ENCODE assay signal across 15 cellular contexts in genomic region chr14:52115286-52115685, GRCh38. TPM values are rescaled to one million over a fixed set of nuclear protein-coding genes. Genes with fewer than 3 reads are reported as not detected.
A peak's percentile ranks its signal among the peaks of the same experiment; 100 is the strongest.
DNase-seq lines count a peak whose midpoint lies in the region; TF ChIP-seq lines count a peak whose summit lies in the region.
"Had no signal": no experiment of that assay in that cellular context is flagged by ENCODE, and none has a peak within 500 bp of the region (broad histone marks: within the 10 kb centered on the region; RNA-seq: fewer than 3 reads in every experiment).

No MANE protein-coding gene starts in this region.

- no peak for TF ChIP-seq CTCF in OCI-LY7 (conservative IDR thresholded peaks at IDR 0.05; ENCODE audit: low read length)

- no peak overlapping the region for H2BK15ac ChIP-seq in mesenchymal stem cell (ENCODE audit: low read depth, poor library complexity, severe bottlenecking)
- H2BK15ac ChIP-seq in mesendoderm (replicated peaks; ENCODE audit: low read depth), result no peak overlapping the region

- H3K36me3 ChIP-seq in OCI-LY7 (ENCODE audit: insufficient read depth, low read length) (no peaks in the 10 kb centered on the region), mesenchymal stem cell (ENCODE audit: control insufficient read depth in 1 of 2, insufficient read depth in 2 of 2, low read depth in 1 of 2, low read length in 2 of 2) (no peaks in the 10 kb centered on the region), mesendoderm (ENCODE audit: control insufficient read depth, insufficient read depth, low read length) (no peaks in the 10 kb centered on the region)
- H3K36me3 ChIP-seq: BE2C had no signal

- no peaks in the 10 kb centered on the region for H3K9me3 ChIP-seq in OCI-LY7 (ENCODE audit: low read length)
- H3K9me3 ChIP-seq in mesenchymal stem cell (ENCODE audit: control insufficient read depth, low read length), result no peaks in the 10 kb centered on the region
- H3K9me3 ChIP-seq: BE2C had no signal

- no peaks in the 10 kb centered on the region for H3K79me1 ChIP-seq in mesenchymal stem cell (replicated peaks; ENCODE audit: low read length, poor library complexity, severe bottlenecking)
- no peaks in the 10 kb centered on the region for H3K79me1 ChIP-seq in mesendoderm (ENCODE audit: low read length)

- H2AK5ac ChIP-seq in mesenchymal stem cell (ENCODE audit: low read length, severe bottlenecking) (no peak overlapping the region), mesendoderm (ENCODE audit: low read length) (no peak overlapping the region)

- no peaks in the 10 kb centered on the region for H3K9me2 ChIP-seq in OCI-LY7 (ENCODE audit: insufficient read depth, low read length)

- H3K4ac ChIP-seq in mesenchymal stem cell (ENCODE audit: low read depth in 1 of 2, low read length in 2 of 2), result no peak overlapping the region
- H3K4ac ChIP-seq in mesendoderm (ENCODE audit: low read depth, low read length), result no peak overlapping the region

- intact Hi-C loops in OCI-LY7 (cut with micrococcal nuclease; ENCODE audit: unreplicated experiment), result no loop called here

- H3K18ac ChIP-seq in mesenchymal stem cell (ENCODE audit: low read depth in 1 of 2, low read length in 2 of 2), result no peak overlapping the region
- H3K18ac ChIP-seq in mesendoderm (ENCODE audit: low read length), result no peak overlapping the region

- peak overlapping the region; percentile 46 for H4K91ac ChIP-seq in mesenchymal stem cell (ENCODE audit: low read length)

- BruUV-seq in OCI-LY7 (replicated peaks; lab: Mats Ljungman, UMichigan), result no TSS peak

- CTCF ChIA-PET in OCI-LY7 (lab: Charles Lee; ENCODE audit: unreplicated experiment), result no interaction called here

- H4K20me1 ChIP-seq in OCI-LY7 (ENCODE audit: insufficient read depth, low read length), result no peaks in the 10 kb centered on the region

- no peak overlapping the region for H2AFZ ChIP-seq in OCI-LY7 (ENCODE audit: low read length)
- H2AFZ ChIP-seq in mesenchymal stem cell (ENCODE audit: low read depth, low read length), result no peak overlapping the region

- H3K4me3 ChIP-seq in OCI-LY7 (ENCODE audit: low read depth, low read length, poor library complexity, severe bottlenecking), result no peak overlapping the region
- H3K4me3 ChIP-seq in mesenchymal stem cell (ENCODE audit: insufficient read depth in 1 of 2, low read depth in 1 of 2, low read length in 2 of 2), result no peak overlapping the region
- H3K4me3 ChIP-seq in mesendoderm (ENCODE audit: low read length), result no peak overlapping the region

- H2BK12ac ChIP-seq in mesenchymal stem cell (ENCODE audit: low read length in 2 of 2), result peak overlapping the region in 1 of 2 experiments; percentile 49

- H3K56ac ChIP-seq in mesendoderm (ENCODE audit: low read length), result no peak overlapping the region

- no peaks in the 10 kb centered on the region for H3K4me1 ChIP-seq in OCI-LY7 (ENCODE audit: insufficient read depth, low read length, poor library complexity, severe bottlenecking)
- H3K4me1 ChIP-seq in mesenchymal stem cell (ENCODE audit: control insufficient read depth, insufficient read depth, low read depth, low read length), result peaks cover 5% of the 10 kb centered on the region
- no peaks in the 10 kb centered on the region for H3K4me1 ChIP-seq in mesendoderm (ENCODE audit: control insufficient read depth, low read depth, low read length)
- H3K4me1 ChIP-seq: BE2C had no signal

- H3K9ac ChIP-seq in mesenchymal stem cell (ENCODE audit: low read length) (no peak overlapping the region), mesendoderm (ENCODE audit: low read length) (no peak overlapping the region)

- DNase-seq in HT1080 (ENCODE audit: low read depth) (peak; percentile 22), OCI-LY7 (ENCODE audit: low spot score) (peak; percentile 1), mesenchymal stem cell (no peak), RPMI8226 (no peak), DMS79 treated with DMSO at 0.1 percent for 48 hours (lab: John Stamatoyannopoulos, UW) (no peak), mesendoderm (no peak), anterior cingulate cortex (lab: John Stamatoyannopoulos, UW) (no peak)
- DNase-seq: ACHN; BE2C; CD4-positive, alpha-beta memory T cell; DMS153; H9; KG1 had no signal

- H3K27ac ChIP-seq in OCI-LY7 (ENCODE audit: low read depth, low read length, poor library complexity, severe bottlenecking) (no peak overlapping the region), mesenchymal stem cell (ENCODE audit: low read length, poor library complexity, severe bottlenecking) (no peak overlapping the region), mesendoderm (ENCODE audit: low read depth, low read length) (no peak overlapping the region)

- H4K5ac ChIP-seq in mesendoderm (ENCODE audit: low read length), result no peak overlapping the region

- H2BK5ac ChIP-seq in mesenchymal stem cell (ENCODE audit: low read depth, low read length, poor library complexity, severe bottlenecking) (no peak overlapping the region), mesendoderm (ENCODE audit: low read length) (no peak overlapping the region)

- H3K27me3 ChIP-seq in mesenchymal stem cell (ENCODE audit: control insufficient read depth in 1 of 2, insufficient read depth in 1 of 2, low read length in 2 of 2) (no peaks in the 10 kb centered on the region), mesendoderm (ENCODE audit: insufficient read depth, low read length, poor library complexity) (no peaks in the 10 kb centered on the region)
- H3K27me3 ChIP-seq: BE2C had no signal

- H3K79me2 ChIP-seq in OCI-LY7 (ENCODE audit: insufficient read depth, low read depth, low read length) (no peaks in the 10 kb centered on the region), mesendoderm (ENCODE audit: control insufficient read depth, insufficient read depth, low read length) (no peaks in the 10 kb centered on the region)

- POLR2A ChIA-PET in OCI-LY7 (lab: Charles Lee), result interaction anchor here (0.6 kb wide), 1 partner anchor 259 kb away, joined by 8 read pairs; no protein-coding TSS in a partner anchor

- H3K23ac ChIP-seq in mesenchymal stem cell (ENCODE audit: low read length in 2 of 2), result no peak overlapping the region
- no peak overlapping the region for H3K23ac ChIP-seq in mesendoderm (ENCODE audit: low read length)

- H3K14ac ChIP-seq in mesenchymal stem cell (ENCODE audit: low read length in 2 of 2), result no peak overlapping the region

- H4K8ac ChIP-seq in mesenchymal stem cell (ENCODE audit: low read length) (peak overlapping the region; percentile 84), mesendoderm (ENCODE audit: low read depth, low read length) (no peak overlapping the region)

- H3K4me2 ChIP-seq in OCI-LY7 (ENCODE audit: low read length) (0 out of 2 replicates have a peak overlapping the region, but pooled peaks have one; percentile 6), mesenchymal stem cell (ENCODE audit: low read length, poor library complexity, severe bottlenecking) (no peak overlapping the region), mesendoderm (ENCODE audit: low read length) (no peak overlapping the region)

- H2BK120ac ChIP-seq in mesenchymal stem cell (ENCODE audit: low read depth, low read length), result no peak overlapping the region
- H2BK120ac ChIP-seq in mesendoderm (ENCODE audit: low read depth, low read length), result no peak overlapping the region

RNA-seq across cellular contexts. Expression of gene NID2, which starts 46.4 kb away (rescaled TPM):
- total RNA-seq in HT1080 (2014; rRNA removed; shearing (Covaris generic)), result 1.6 and 2.2 TPM in 2 replicates
- 1.6 and 2.3 TPM in 2 replicates for polyA plus RNA-seq in HT1080 (2015; cell fraction: cytosol; rRNA removed)
- 10.5 and 11.5 TPM in 2 replicates for polyA plus RNA-seq in HT1080 (2015; cell fraction: nucleus; rRNA removed)
- total RNA-seq in OCI-LY7 (2014; rRNA removed; shearing (Covaris generic)), result not detected in 2 replicates
- total RNA-seq in OCI-LY7 (2022), result not detected in 2 replicates
- polyA plus RNA-seq in mesenchymal stem cell (2013, experiment 1 of 2), result 213 TPM
- 208 TPM for polyA plus RNA-seq in mesenchymal stem cell (2013, experiment 2 of 2)
- polyA plus RNA-seq in mesendoderm (2013, experiment 1 of 2), result 0.63 TPM
- 0.69 TPM for polyA plus RNA-seq in mesendoderm (2013, experiment 2 of 2)
- total RNA-seq: CD4-positive, alpha-beta memory T cell; HepG2 had no signal
- polyA plus RNA-seq: CD14-positive monocyte had no signal

Comparison
In these comparisons a context has a peak if more than half of its experiments do, and no peak if none do; other contexts are left out.
1. DNase-seq: peak in HT1080 (single experiment) and OCI-LY7 (single experiment); none in mesenchymal stem cell (single experiment), RPMI8226 (single experiment), DMS79 treated with DMSO at 0.1 percent for 48 hours (single experiment), mesendoderm (single experiment) and anterior cingulate cortex (0 of 58).